In the genomic region with DNA sequence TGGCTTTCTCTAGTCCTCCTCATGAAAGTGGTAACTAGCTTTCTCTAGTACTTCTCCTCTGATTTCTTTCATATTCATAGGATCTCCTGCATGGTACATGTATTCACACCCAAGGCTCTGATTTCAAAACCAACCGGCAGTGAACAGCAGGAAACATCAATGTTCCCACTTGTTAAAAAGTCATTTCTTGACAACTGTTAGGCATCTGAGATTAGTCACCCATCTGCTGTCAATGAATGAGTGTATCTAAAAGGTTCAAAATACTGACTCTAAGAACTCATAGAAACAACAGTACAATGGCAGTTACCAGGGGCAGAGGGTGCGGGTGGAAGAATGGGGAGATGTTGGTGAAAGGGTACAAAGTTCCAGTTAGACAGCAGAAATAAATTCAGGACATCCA, we compare ENCODE assay signal across 30 cellular contexts.
"Had no signal": no experiment of that assay in that cellular context is flagged by ENCODE, and none has a peak within 500 bp of the region (broad histone marks: within the 10 kb centered on the region; RNA-seq: fewer than 3 reads in every experiment).

No MANE protein-coding gene starts in this region.

- H3K4me1 ChIP-seq: pancreas, psoas muscle, right lobe of liver, sigmoid colon, spleen, stomach, thyroid gland, tibial nerve, upper lobe of left lung, vagina had no signal

- H3K27ac ChIP-seq: neutrophil, pancreas, psoas muscle, right lobe of liver, sigmoid colon, skin epidermis, spleen, stomach, thoracic aorta, thyroid gland, tibial nerve, upper lobe of left lung, vagina had no signal

- H3K9me3 Mint-ChIP-seq: nephron progenitor cell; stimulated activated naive CD8-positive, alpha-beta T cell treated with anti-CD3 and anti-CD28 coated beads, Interleukin-15, Interleukin-2, amounts not matched to agents 100 ng/mL and 50 ng/mL, for 24 hours had no signal

- H3K4me3 Mint-ChIP-seq: naive B cell; naive thymus-derived CD8-positive, alpha-beta T cell; nephron progenitor cell; neural crest cell; stimulated activated naive B cell treated with anti-CD40 and anti-IgM and Interleukin-4, amounts not matched to agents 10 μg/mL and 1 μg/mL and 100 μg/mL, for 72 hours; stimulated activated naive CD8-positive, alpha-beta T cell treated with anti-CD3 and anti-CD28 coated beads, Interleukin-15, Interleukin-2, amounts not matched to agents 100 ng/mL and 50 ng/mL, for 24 hours had no signal

- H3K9me3 ChIP-seq: neutrophil, pancreas, psoas muscle, right lobe of liver, sigmoid colon, spleen, stomach, thoracic aorta, thyroid gland, tibial nerve, upper lobe of left lung, vagina had no signal

- H3K36me3 ChIP-seq: neutrophil, pancreas, right lobe of liver, sigmoid colon, spleen, thoracic aorta, thyroid gland, tibial nerve, upper lobe of left lung, vagina had no signal

- ATAC-seq: naive thymus-derived CD8-positive, alpha-beta T cell; pancreas; psoas muscle; right cardiac atrium; right lobe of liver; stimulated activated naive B cell treated with anti-CD40 and anti-IgM and Interleukin-4, amounts not matched to agents 10 μg/mL and 1 μg/mL and 100 μg/mL, for 72 hours had no signal

- H3K27ac Mint-ChIP-seq: naive thymus-derived CD8-positive, alpha-beta T cell; nephron progenitor cell; progenitor cell of endocrine pancreas; stimulated activated naive B cell treated with anti-CD40 and anti-IgM and Interleukin-4, amounts not matched to agents 10 μg/mL and 1 μg/mL and 100 μg/mL, for 72 hours; stimulated activated naive CD8-positive, alpha-beta T cell treated with anti-CD3 and anti-CD28 coated beads, Interleukin-15, Interleukin-2, amounts not matched to agents 100 ng/mL and 50 ng/mL, for 24 hours had no signal

- H3K27me3 Mint-ChIP-seq: naive B cell; naive thymus-derived CD8-positive, alpha-beta T cell; progenitor cell of endocrine pancreas; stimulated activated naive B cell treated with anti-CD40 and anti-IgM and Interleukin-4, amounts not matched to agents 10 μg/mL and 1 μg/mL and 100 μg/mL, for 72 hours; stimulated activated naive CD8-positive, alpha-beta T cell treated with anti-CD3 and anti-CD28 coated beads, Interleukin-15, Interleukin-2, amounts not matched to agents 100 ng/mL and 50 ng/mL, for 24 hours had no signal

- H3K27me3 ChIP-seq: neutrophil, pancreas, right lobe of liver, sigmoid colon, spleen, stomach, thyroid gland, tibial nerve, upper lobe of left lung, vagina had no signal

- H3K4me1 Mint-ChIP-seq: naive thymus-derived CD8-positive, alpha-beta T cell; nephron progenitor cell had no signal

- DNase-seq: naive B cell; naive thymus-derived CD8-positive, alpha-beta T cell; nephron progenitor cell; nucleus accumbens; pancreas; psoas muscle; right cardiac atrium; right lobe of liver; sigmoid colon; spleen; stimulated activated CD4-positive, alpha-beta T cell treated with anti-CD3 and anti-CD28 coated beads, Interleukin-12 subunit alpha, Interleukin-12 subunit beta, amount 100 ng/mL, for 4 hours; stimulated activated CD4-positive, alpha-beta T cell treated with anti-CD3 and anti-CD28 coated beads, Interleukin-1b, Interleukin-23, amount 100 ng/mL, for 48 hours; stimulated activated CD4-positive, alpha-beta T cell treated with anti-CD3 and anti-CD28 coated beads, Interleukin-4, amount 100 ng/mL, for 1 hour; stimulated activated CD4-positive, alpha-beta T cell treated with anti-CD3 and anti-CD28 coated beads, Interleukin-4, amount 100 ng/mL, for 4 hours; stimulated activated CD8-positive, alpha-beta memory T cell treated with anti-CD3 and anti-CD28 coated beads, Interleukin-4, amount 100 ng/mL, for 48 hours; stimulated activated naive B cell treated with anti-CD40 and anti-IgM and Interleukin-4, amounts not matched to agents 10 μg/mL and 1 μg/mL and 100 μg/mL, for 72 hours; stimulated activated naive CD4-positive, alpha-beta T cell treated with Interleukin-2 at 50 U/mL for 16 hours; stomach; thyroid gland; trophoblast cell; upper lobe of left lung had no signal

- H3K4me2 ChIP-seq: smooth muscle cell had no signal

- H3K4me3 ChIP-seq: pancreas, psoas muscle, right lobe of liver, sigmoid colon, skin epidermis, smooth muscle cell, spleen, stomach, thoracic aorta, thyroid gland, tibial nerve, upper lobe of left lung, vagina had no signal
